Comparison of ENCODE assay signal across 8 cellular contexts in the genomic region with DNA sequence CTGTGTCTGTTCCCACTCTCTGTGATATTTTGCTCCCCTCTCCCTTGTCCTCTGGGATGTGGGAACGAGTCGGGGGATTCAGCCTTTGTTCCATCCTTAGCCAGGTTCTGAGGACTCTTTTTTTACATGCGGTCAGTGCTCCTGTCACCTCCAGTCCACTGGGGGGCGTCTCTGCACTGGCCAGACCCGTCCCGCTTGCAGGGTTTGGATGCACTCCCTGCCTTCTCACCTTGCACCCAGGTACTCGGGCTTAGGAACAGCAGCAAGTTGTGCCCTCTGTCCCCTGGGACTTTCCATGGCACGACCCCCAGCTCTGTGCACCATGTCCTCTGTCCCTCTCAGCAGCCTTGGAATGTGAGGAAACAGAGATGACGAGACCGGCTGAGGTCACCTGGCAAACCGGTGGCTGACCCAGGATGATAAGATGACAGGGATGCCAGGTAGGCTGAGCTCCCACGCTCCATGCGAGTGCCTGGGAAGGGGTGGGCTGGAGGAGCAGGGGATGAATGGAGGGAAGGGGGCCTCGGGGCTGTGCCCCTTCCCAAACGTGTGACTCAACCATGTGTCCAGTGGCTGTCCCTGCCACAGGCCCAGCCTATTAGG. TPM values are rescaled to one million over a fixed set of nuclear protein-coding genes. Genes with fewer than 3 reads are reported as not detected.
DNase-seq lines count a peak whose midpoint lies in the region; ATAC-seq, FAIRE-seq and TF ChIP-seq lines count a peak whose summit lies in the region.

No MANE protein-coding gene starts in this region.

- H3K9me3 ChIP-seq in A549: no peaks in the 10 kb centered on the region

- TF ChIP-seq CTCF in A549 (IDR thresholded peaks at IDR 0.05) (peak; percentile 78), GM20000 (IDR thresholded peaks at IDR 0.05; ENCODE audit: extremely low read depth, missing control alignments) (peak; percentile 54), glutamatergic neuron (IDR thresholded peaks at IDR 0.05; ENCODE audit: partially characterized antibody, unreplicated experiment) (peak; percentile 71), retinal pigment epithelial cell (conservative IDR thresholded peaks at IDR 0.05; ENCODE audit: low read depth, low read length) (peak; percentile 76)

- WGBS in A549 (ENCODE audit: missing lambda C conversion rate): 31% methylated on average over 10 of the region's 15 CpGs

- TF ChIP-seq POLR2A in A549 (IDR thresholded peaks at IDR 0.05; ENCODE audit: low read length): no peak

- H3K4me3 ChIP-seq in A549 (no peak overlapping the region), retinal pigment epithelial cell (ENCODE audit: low read length) (no peak overlapping the region)

- peak overlapping the region; percentile 62 for H3K4me2 ChIP-seq in A549

- no peaks in the 10 kb centered on the region for H3K9me3 Mint-ChIP-seq in activated T-cell treated with anti-CD3 and anti-CD28 coated beads, Interleukin-2, amount 50 U/mL, for 72 hours
- peaks cover 6% of the 10 kb centered on the region for H3K9me3 Mint-ChIP-seq in glutamatergic neuron (ENCODE audit: unreplicated experiment)

- no peak for TF ChIP-seq EP300 in A549 (IDR thresholded peaks at IDR 0.05)

- peaks cover 7% of the 10 kb centered on the region for H3K27me3 Mint-ChIP-seq in activated T-cell treated with anti-CD3 and anti-CD28 coated beads, Interleukin-2, amount 50 U/mL, for 72 hours (ENCODE audit: low read depth)
- H3K27me3 Mint-ChIP-seq in glutamatergic neuron (ENCODE audit: unreplicated experiment): peaks cover 4% of the 10 kb centered on the region

- H3K27ac Mint-ChIP-seq in activated T-cell treated with anti-CD3 and anti-CD28 coated beads, Interleukin-2, amount 50 U/mL, for 72 hours: no peak overlapping the region
- H3K27ac Mint-ChIP-seq in glutamatergic neuron (ENCODE audit: unreplicated experiment): no peak overlapping the region

- no peaks in the 10 kb centered on the region for H3K36me3 Mint-ChIP-seq in activated T-cell treated with anti-CD3 and anti-CD28 coated beads, Interleukin-2, amount 50 U/mL, for 72 hours (ENCODE audit: insufficient read depth in 2 of 2)
- H3K36me3 Mint-ChIP-seq in glutamatergic neuron (ENCODE audit: unreplicated experiment): no peaks in the 10 kb centered on the region

- H3K4me1 Mint-ChIP-seq in activated T-cell treated with anti-CD3 and anti-CD28 coated beads, Interleukin-2, amount 50 U/mL, for 72 hours (ENCODE audit: low read depth): no peaks in the 10 kb centered on the region
- peaks cover 2% of the 10 kb centered on the region for H3K4me1 Mint-ChIP-seq in glutamatergic neuron (ENCODE audit: low read depth, unreplicated experiment)

- no peak overlapping the region for H3K27ac ChIP-seq in A549

- no peaks in the 10 kb centered on the region for H3K4me1 ChIP-seq in A549

- CTCF ChIA-PET in A549 (lab: Yijun Ruan, JAX): interaction anchor here (0.7 to 12.3 kb wide), 14 partner anchors 9 to 131 kb away, joined by 3 to 160 read pairs (median 4); no protein-coding TSS in a partner anchor

- DNase-seq in A549 (ENCODE audit: low read depth in 1 of 2, low spot score in 1 of 2) (peak; percentile 62 to 76), GM20000 (ENCODE audit: low spot score) (peak; percentile 70), NOMO-1 treated with dmso at 0.1 percent for 144 hours (lab: John Stamatoyannopoulos, UW; ENCODE audit: unreplicated experiment) (peak; percentile 27), glutamatergic neuron (peak; percentile 82), retinal pigment epithelial cell (ENCODE audit: low read depth) (no peak)
- DNase-seq in activated T-cell treated with anti-CD3 and anti-CD28 coated beads, Interleukin-2, amount 50 U/mL, for 72 hours: peak; percentile 63 to 69

- FAIRE-seq in A549 (lab: Jason Lieb, UNC): peak; percentile 32

- TF ChIP-seq RAD21 in A549 (conservative IDR thresholded peaks at IDR 0.05 in 1 of 2, IDR thresholded peaks at IDR 0.05 in 1 of 2): peak; percentile 81 to 87

- ATAC-seq in A549: peak; percentile 73 to 94
- peak; percentile 60 to 82 for ATAC-seq in activated T-cell treated with anti-CD3 and anti-CD28 coated beads, Interleukin-2, amount 50 U/mL, for 72 hours (replicated peaks in 1 of 2)
- no peak for ATAC-seq in GM18519 (IDR thresholded peaks at IDR 0.05; ENCODE audit: low FRiP score, unreplicated experiment)
- ATAC-seq in GM21717 (IDR thresholded peaks at IDR 0.05; ENCODE audit: unreplicated experiment): no peak

- POLR2A ChIA-PET in A549 (lab: Yijun Ruan, JAX): no interaction called here

- no peak overlapping the region for H3K4me3 Mint-ChIP-seq in activated T-cell treated with anti-CD3 and anti-CD28 coated beads, Interleukin-2, amount 50 U/mL, for 72 hours
- no peak overlapping the region for H3K4me3 Mint-ChIP-seq in glutamatergic neuron (ENCODE audit: unreplicated experiment)

TF ChIP-seq in A549, 52 proteins besides CTCF, POLR2A, EP300 and RAD21:
- TF ChIP-seq SMC3 (IDR thresholded peaks at IDR 0.05): peak; percentile 87
- no peak for TF ChIP-seq KDM1A (IDR thresholded peaks at IDR 0.05; ENCODE audit: low read depth)
- TF ChIP-seq CHD2 (IDR thresholded peaks at IDR 0.05; ENCODE audit: low read length, partially characterized antibody): no peak
- TF ChIP-seq, protein P1, sequence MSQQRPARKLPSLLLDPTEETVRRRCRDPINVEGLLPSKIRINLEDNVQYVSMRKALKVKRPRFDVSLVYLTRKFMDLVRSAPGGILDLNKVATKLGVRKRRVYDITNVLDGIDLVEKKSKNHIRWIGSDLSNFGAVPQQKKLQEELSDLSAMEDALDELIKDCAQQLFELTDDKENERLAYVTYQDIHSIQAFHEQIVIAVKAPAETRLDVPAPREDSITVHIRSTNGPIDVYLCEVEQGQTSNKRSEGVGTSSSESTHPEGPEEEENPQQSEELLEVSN (IDR thresholded peaks at IDR 0.05; ENCODE audit: borderline replicate concordance, low read depth): no peak
- no peak for TF ChIP-seq JUNB (IDR thresholded peaks at IDR 0.05)
- TF ChIP-seq NR3C1 (IDR thresholded peaks at IDR 0.05): no peak
- no peak for TF ChIP-seq NFE2L2 (conservative IDR thresholded peaks at IDR 0.05; ENCODE audit: low read length)
- TF ChIP-seq HOXB13 (CRISPR knock-in tag; IDR thresholded peaks at IDR 0.05; ENCODE audit: low read depth): no peak
- TF ChIP-seq, protein P2, sequence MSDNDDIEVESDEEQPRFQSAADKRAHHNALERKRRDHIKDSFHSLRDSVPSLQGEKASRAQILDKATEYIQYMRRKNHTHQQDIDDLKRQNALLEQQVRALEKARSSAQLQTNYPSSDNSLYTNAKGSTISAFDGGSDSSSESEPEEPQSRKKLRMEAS (IDR thresholded peaks at IDR 0.05): no peak

RNA-seq across cellular contexts. Expression of a gene that starts 27.3 kb away (rescaled TPM):
- polyA plus RNA-seq in A549 (2011; rRNA removed) (0.13 and 0.16 TPM in 2 replicates), A549 (2017; fragmentation: RNase III; extraction: RNeasy Plus Mini Kit Qiagen cat#74134 plus additional on column Dnase treatment) (not detected in 3 replicates)
- 0.01 and 0.03 TPM in 2 replicates for polyA plus RNA-seq in A549 (2012; cell fraction: cytosol; rRNA removed)
- 0.02 and 0.05 TPM in 2 replicates for polyA plus RNA-seq in A549 (2012; cell fraction: nucleus; rRNA removed)
- polyA minus RNA-seq in A549 (2011; rRNA and poly(A)+ RNA removed): 0.12 and 0.58 TPM in 2 replicates
- not detected for total RNA-seq in activated T-cell treated with anti-CD3 and anti-CD28 coated beads, Interleukin-2, amount 50 U/mL, for 72 hours
- 3.1 TPM for total RNA-seq in glutamatergic neuron (ENCODE audit: unreplicated experiment)

Comparison
In these comparisons a context has a peak if more than half of its experiments do, and no peak if none do; other contexts are left out.
1. ATAC-seq: peak in A549 (2 of 2) and activated T-cell treated with anti-CD3 and anti-CD28 coated beads, Interleukin-2, amount 50 U/mL, for 72 hours (2 of 2); none in GM18519 (single experiment) and GM21717 (single experiment).
2. Peak in every context shown above with its lines, with median percentiles within 50 percentile points of each other: CTCF ChIP-seq.